16 cellular contexts compared by ENCODE assay signal in the genomic region with DNA sequence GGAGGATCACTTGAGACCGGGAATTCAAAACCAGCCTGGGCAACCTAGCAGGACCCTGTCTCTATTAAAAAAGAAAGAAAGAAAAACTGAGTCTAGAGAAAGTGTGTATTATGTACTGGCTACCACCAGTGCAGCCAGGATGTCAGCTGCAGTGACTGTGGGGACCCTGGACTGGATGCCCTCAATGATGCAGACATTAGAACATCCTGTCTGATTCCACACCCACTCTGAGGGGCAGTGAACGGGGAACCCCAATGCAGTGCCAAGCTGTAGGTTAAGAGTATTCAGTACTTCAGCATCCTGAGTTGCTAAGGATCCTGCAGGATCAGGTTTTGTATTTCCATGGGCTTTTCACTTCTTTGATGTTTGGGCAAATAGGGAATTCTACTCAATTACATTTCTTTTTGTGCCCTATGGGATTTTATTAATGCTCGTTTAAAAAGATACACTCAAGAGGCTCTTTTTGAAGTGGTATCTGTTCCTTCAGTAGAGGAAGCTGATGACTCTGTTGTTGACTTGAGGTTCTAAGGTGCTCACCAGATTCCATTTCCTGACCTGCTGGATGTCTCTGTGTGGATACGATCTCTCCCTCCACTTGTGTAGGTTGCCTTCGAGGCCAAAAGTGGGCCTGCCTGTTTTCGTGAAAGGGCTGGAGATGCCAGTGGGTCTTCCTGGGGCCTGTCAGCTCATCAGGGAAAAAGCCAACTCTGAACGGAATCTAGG.
DNase-seq lines count a peak whose midpoint lies in the region; ATAC-seq and TF ChIP-seq lines count a peak whose summit lies in the region.
"Had no signal": no experiment of that assay in that cellular context is flagged by ENCODE, and none has a peak within 500 bp of the region (broad histone marks: within the 10 kb centered on the region; RNA-seq: fewer than 3 reads in every experiment).

No MANE protein-coding gene starts in this region.

- H3K27ac ChIP-seq in A673 (ENCODE audit: low read depth, low read length, poor library complexity, severe bottlenecking), result peak overlapping the region; percentile 41
- H3K27ac ChIP-seq in angular gyrus (ENCODE audit: low read depth, low read length), result peak overlapping the region; percentile 32
- no peak overlapping the region for H3K27ac ChIP-seq in naive thymus-derived CD4-positive, alpha-beta T cell (ENCODE audit: low read depth, low read length)
- H3K27ac ChIP-seq in right lobe of liver, result no peak overlapping the region
- H3K27ac ChIP-seq: 22Rv1 had no signal

- no TSS peak for BruUV-seq in A673 (replicated peaks; lab: Mats Ljungman, UMichigan)

- ATAC-seq in naive thymus-derived CD4-positive, alpha-beta T cell, result no peak
- ATAC-seq in GM21423 (IDR thresholded peaks at IDR 0.05; ENCODE audit: unreplicated experiment) (no peak), right lobe of liver (no peak)

- no peak overlapping the region for H3K4me3 ChIP-seq in A673 (ENCODE audit: low read depth, low read length, poor library complexity, severe bottlenecking)
- H3K4me3 ChIP-seq in naive thymus-derived CD4-positive, alpha-beta T cell (ENCODE audit: low read length), result no peak overlapping the region
- H3K4me3 ChIP-seq in right lobe of liver, result no peak overlapping the region
- H3K4me3 ChIP-seq: MG63 had no signal

- WGBS in right lobe of liver (ENCODE audit: insufficient coverage, low coverage, low lambda C conversion rate, missing lambda C conversion rate), result 67% methylated on average over 1 of the region's 7 CpGs

- POLR2A ChIA-PET in A673 (lab: Charles Lee; ENCODE audit: low non-redundant PET), result no interaction called here
- POLR2A ChIA-PET in naive thymus-derived CD4-positive, alpha-beta T cell (lab: Charles Lee), result interaction anchor here (1.0 kb wide), 1 partner anchor 41 kb away, joined by 4 read pairs; no protein-coding TSS in a partner anchor

- peak overlapping the region in 7 of 10 donors; percentile 25 to 63 (median 52) for H3K4me3 Mint-ChIP-seq in naive thymus-derived CD4-positive, alpha-beta T cell
- H3K4me3 Mint-ChIP-seq: CD14-positive monocyte had no signal

- CTCF ChIA-PET in A673 (lab: Charles Lee), result no interaction called here
- CTCF ChIA-PET in naive thymus-derived CD4-positive, alpha-beta T cell (lab: Charles Lee), result interaction anchor here (0.7 to 1.3 kb wide), 3 partner anchors 15 to 40 kb away, joined by 4 to 5 read pairs (median 5); no protein-coding TSS in a partner anchor

- TF ChIP-seq CTCF in A673 (conservative IDR thresholded peaks at IDR 0.05; ENCODE audit: low read depth, low read length), result no peak
- TF ChIP-seq CTCF in right lobe of liver (IDR thresholded peaks at IDR 0.05), result no peak

- H3K4me1 ChIP-seq in A673 (ENCODE audit: insufficient read depth, low read length, poor library complexity, severe bottlenecking) (no peaks in the 10 kb centered on the region), right lobe of liver (no peaks in the 10 kb centered on the region)
- peaks cover 0 to 17% of the 10 kb centered on the region in 2 donors for H3K4me1 ChIP-seq in naive thymus-derived CD4-positive, alpha-beta T cell (ENCODE audit: control insufficient read depth in 2 of 2, insufficient read depth in 2 of 2, low read length in 2 of 2)

- peaks cover 0 to 2% (median 0%) of the 10 kb centered on the region in 11 donors for H3K9me3 Mint-ChIP-seq in naive thymus-derived CD4-positive, alpha-beta T cell

- H3K9me3 ChIP-seq in A673 (ENCODE audit: low read depth, low read length, poor library complexity, severe bottlenecking) (no peaks in the 10 kb centered on the region), right lobe of liver (no peaks in the 10 kb centered on the region)
- H3K9me3 ChIP-seq in naive thymus-derived CD4-positive, alpha-beta T cell (ENCODE audit: control insufficient read depth in 2 of 3, low read length in 3 of 3), result no peaks in the 10 kb centered on the region
- H3K9me3 ChIP-seq: MG63 had no signal

- TF ChIP-seq POLR2A in right lobe of liver (IDR thresholded peaks at IDR 0.05), result no peak

- H3K4me1 Mint-ChIP-seq in naive thymus-derived CD4-positive, alpha-beta T cell, result peaks cover 6 to 23% (median 16%) of the 10 kb centered on the region in 7 donors

- H3K36me3 Mint-ChIP-seq in naive thymus-derived CD4-positive, alpha-beta T cell, result peaks cover 4 to 13% (median 7%) of the 10 kb centered on the region in 5 donors

- no peaks in the 10 kb centered on the region for H3K27me3 ChIP-seq in A673 (replicated peaks; ENCODE audit: insufficient read depth, low read depth, low read length, poor library complexity)
- H3K27me3 ChIP-seq in naive thymus-derived CD4-positive, alpha-beta T cell (ENCODE audit: control insufficient read depth in 2 of 2, insufficient read depth in 2 of 2, low read length in 2 of 2), result no peaks in the 10 kb centered on the region
- H3K27me3 ChIP-seq in right lobe of liver, result no peaks in the 10 kb centered on the region
- H3K27me3 ChIP-seq: MG63 had no signal

- H3K27ac Mint-ChIP-seq in naive thymus-derived CD4-positive, alpha-beta T cell, result peak overlapping the region in 7 of 9 donors; percentile 23 to 82 (median 53)
- H3K27ac Mint-ChIP-seq: CD14-positive monocyte had no signal

- DNase-seq in DMS 273 (lab: John Stamatoyannopoulos, UW; ENCODE audit: unreplicated experiment), result peak; percentile 42
- no peak for DNase-seq in DMS 273 treated with DMSO at 0.1 percent for 48 hours (lab: John Stamatoyannopoulos, UW)
- DNase-seq in A673 (ENCODE audit: low spot score), result no peak
- DNase-seq in naive thymus-derived CD4-positive, alpha-beta T cell, result peak in 3 of 9 donors; percentile 6 to 29 (median 23)
- no peak for DNase-seq in stimulated activated CD8-positive, alpha-beta memory T cell treated with anti-CD3 and anti-CD28 coated beads, Interleukin-4, amount 100 ng/mL, for 48 hours
- no peak for DNase-seq in right lobe of liver
- DNase-seq: GF-D8, Kasumi-1, MG63, NCI-H146, OCI-M1, Right ventricle myocardium superior had no signal

- intact Hi-C loops in A673 (cut with micrococcal nuclease; ENCODE audit: unreplicated experiment) (no loop called here), right lobe of liver (cut with DNase I) (no loop called here)
- intact Hi-C loops in naive thymus-derived CD4-positive, alpha-beta T cell (cut with micrococcal nuclease), result loop anchor here in 1 of 2 donors (2.0 kb wide), 1 partner anchor 56 kb away; no protein-coding TSS in a partner anchor

- no peaks in the 10 kb centered on the region for H3K27me3 Mint-ChIP-seq in naive thymus-derived CD4-positive, alpha-beta T cell

- peaks cover 11% of the 10 kb centered on the region for H3K36me3 ChIP-seq in A673 (ENCODE audit: insufficient read depth, low read length, poor library complexity, severe bottlenecking)
- no peaks in the 10 kb centered on the region for H3K36me3 ChIP-seq in naive thymus-derived CD4-positive, alpha-beta T cell (ENCODE audit: control insufficient read depth in 2 of 3, insufficient read depth in 3 of 3, low read length in 3 of 3)
- no peaks in the 10 kb centered on the region for H3K36me3 ChIP-seq in right lobe of liver
- H3K36me3 ChIP-seq: MG63 had no signal

Comparison
In these comparisons a context has a peak if more than half of its experiments do, and no peak if none do; other contexts are left out.
1. H3K27ac ChIP-seq: peak in A673 (single experiment) and angular gyrus (single experiment); none in naive thymus-derived CD4-positive, alpha-beta T cell (single experiment) and right lobe of liver (0 of 3).